ENCODE assay signal across 35 cellular contexts in the genomic region with DNA sequence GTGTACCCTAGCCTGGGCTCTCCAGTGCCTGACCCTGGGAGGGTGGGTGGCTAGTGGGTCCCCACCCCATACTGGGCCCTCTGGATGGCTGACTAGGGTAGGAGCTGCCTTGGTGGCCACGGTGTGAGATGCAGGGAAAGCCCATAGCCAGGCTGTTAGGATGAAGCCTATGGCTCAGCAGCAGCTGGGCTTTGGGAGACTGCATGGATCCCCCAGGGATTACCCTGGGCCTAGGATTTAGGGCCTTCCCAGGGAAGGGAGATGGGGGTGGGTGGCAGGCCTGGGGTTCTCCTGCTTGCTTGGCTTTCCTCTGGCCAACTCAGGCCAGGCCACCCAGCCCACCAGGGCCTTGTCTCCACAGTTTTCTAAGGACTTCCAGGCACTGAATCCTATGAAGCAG. TPM values are rescaled to one million over a fixed set of nuclear protein-coding genes. Genes with fewer than 3 reads are reported as not detected.
"Had no signal": no experiment of that assay in that cellular context is flagged by ENCODE, and none has a peak within 500 bp of the region (broad histone marks: within the 10 kb centered on the region; RNA-seq: fewer than 3 reads in every experiment).

No MANE protein-coding gene starts in this region.

- H3K36me3 ChIP-seq: adrenal gland, breast epithelium, MG63 had no signal

- H3K9me3 ChIP-seq: adrenal gland, body of pancreas, breast epithelium, MG63 had no signal

- DNase-seq: activated CD4-positive, alpha-beta memory T cell treated with anti-CD3 and anti-CD28 coated beads for 36 hours; activated CD4-positive, alpha-beta T cell treated with anti-CD3 and anti-CD28 coated beads, Interleukin-2, amount 10 ng/mL, durations not matched to agents 24 days and 14 days; activated CD8-positive, alpha-beta memory T cell treated with anti-CD3 and anti-CD28 coated beads for 24 hours; activated gamma-delta T cell treated with Interleukin-2 at 50 U/mL for 16 hours; activated naive CD4-positive, alpha-beta T cell treated with anti-CD3 and anti-CD28 coated beads for 36 hours; activated T-cell treated with anti-CD3 and anti-CD28 coated beads, Interleukin-2, amount 50 U/mL, for 24 hours; adrenal gland; body of pancreas; Kasumi-1; KG1; MG63; NCI-H1048; NCI-H1105 treated with DMSO at 0.1 percent for 48 hours; NCI-H1436; NCI-H1694; NCI-H1930; NCI-H2081 treated with DMSO at 0.1 percent for 48 hours; NCI-H226; NCI-H446 treated with DMSO at 0.1 percent for 48 hours; NCI-H524; NCI-H69; NK-92 treated with Interleukin-12 subunit alpha and Interleukin-12 subunit beta, amount 100 ng/mL, for 24 hours; PC-9; SIG-M5; SW 1271; T-helper 1 cell; T1000 had no signal

- H3K27ac Mint-ChIP-seq: activated CD4-positive, alpha-beta memory T cell treated with anti-CD3 and anti-CD28 coated beads for 36 hours; activated naive CD4-positive, alpha-beta T cell treated with anti-CD3 and anti-CD28 coated beads for 36 hours; activated T-cell treated with anti-CD3 and anti-CD28 coated beads, Interleukin-2, amount 50 U/mL, for 24 hours had no signal

- H3K27ac ChIP-seq: adrenal gland, body of pancreas, breast epithelium, PC-9, RWPE1 had no signal

- H3K9me3 Mint-ChIP-seq: activated CD4-positive, alpha-beta memory T cell treated with anti-CD3 and anti-CD28 coated beads for 36 hours; activated CD4-positive, alpha-beta T cell treated with anti-CD3 and anti-CD28 coated beads, Interleukin-2, amount 10 ng/mL, durations not matched to agents 24 days and 14 days; activated naive CD4-positive, alpha-beta T cell treated with anti-CD3 and anti-CD28 coated beads for 36 hours; activated naive CD4-positive, alpha-beta T cell treated with anti-CD3 and anti-CD28 coated beads, Interleukin-2, amount 50 U/mL, for 72 hours; activated T-cell treated with anti-CD3 and anti-CD28 coated beads, Interleukin-2, amount 50 U/mL, for 24 hours had no signal

- H3K4me3 ChIP-seq: adrenal gland, body of pancreas, breast epithelium, MG63, PC-9 had no signal

- H3K27me3 Mint-ChIP-seq: activated CD4-positive, alpha-beta memory T cell treated with anti-CD3 and anti-CD28 coated beads for 36 hours; activated CD4-positive, alpha-beta T cell treated with anti-CD3 and anti-CD28 coated beads, Interleukin-2, amount 10 ng/mL, durations not matched to agents 24 days and 14 days; activated T-cell treated with anti-CD3 and anti-CD28 coated beads, Interleukin-2, amount 50 U/mL, for 24 hours had no signal

- H3K27me3 ChIP-seq: adrenal gland, body of pancreas, breast epithelium, MG63 had no signal

- H3K4me3 Mint-ChIP-seq: activated CD4-positive, alpha-beta memory T cell treated with anti-CD3 and anti-CD28 coated beads for 36 hours; activated CD4-positive, alpha-beta T cell treated with anti-CD3 and anti-CD28 coated beads, Interleukin-2, amount 10 ng/mL, durations not matched to agents 24 days and 14 days; activated naive CD4-positive, alpha-beta T cell treated with anti-CD3 and anti-CD28 coated beads for 36 hours; activated T-cell treated with anti-CD3 and anti-CD28 coated beads, Interleukin-2, amount 50 U/mL, for 24 hours had no signal

- ATAC-seq: activated naive CD4-positive, alpha-beta T cell treated with anti-CD3 and anti-CD28 coated beads, Interleukin-2, amount 50 U/mL, for 72 hours; body of pancreas; Right ventricle myocardium inferior had no signal

- H3K36me3 Mint-ChIP-seq: activated CD4-positive, alpha-beta memory T cell treated with anti-CD3 and anti-CD28 coated beads for 36 hours had no signal

RNA-seq across cellular contexts. Expression of a gene that starts 56.1 kb away (rescaled TPM):
- total RNA-seq: activated CD4-positive, alpha-beta memory T cell treated with anti-CD3 and anti-CD28 coated beads for 36 hours; activated CD4-positive, alpha-beta T cell treated with anti-CD3 and anti-CD28 coated beads, Interleukin-2, amount 10 ng/mL, durations not matched to agents 24 days and 14 days; activated naive CD4-positive, alpha-beta T cell treated with anti-CD3 and anti-CD28 coated beads for 36 hours; activated naive CD4-positive, alpha-beta T cell treated with anti-CD3 and anti-CD28 coated beads, Interleukin-2, amount 50 U/mL, for 72 hours; astrocyte; breast epithelium; cardiac septum; PC-9; Right ventricle myocardium inferior; SK-MEL-5; T-helper 2 cell treated with Interferon-gamma antibody and Interleukin-4, amounts not matched to agents 100 ng/mL and 5 ng/mL, for 36 hours had no signal
